In genomic region chr14:69005432-69006148, GRCh38 we compare ENCODE assay signal across 8 cellular contexts. TPM values are rescaled to one million over a fixed set of nuclear protein-coding genes. Genes with fewer than 3 reads are reported as not detected.
DNase-seq lines count a peak whose midpoint lies in the region; ATAC-seq and TF ChIP-seq lines count a peak whose summit lies in the region.

No MANE protein-coding gene starts in this region.

- 43 to 47% (median 44%) methylated on average over 11 of the region's 11 CpGs for WGBS in psoas muscle, 3 donors

- no peaks in the 10 kb centered on the region for H3K9me3 ChIP-seq in psoas muscle

- no peaks in the 10 kb centered on the region for H3K36me3 ChIP-seq in psoas muscle (ENCODE audit: insufficient read depth in 1 of 2, low read depth in 1 of 2)

- H3K4me3 ChIP-seq in fibroblast of the aortic adventitia (ENCODE audit: low read depth, low read length) (no peak overlapping the region), psoas muscle (no peak overlapping the region)

- DNase-seq in ELR (ENCODE audit: low read depth) (peak; percentile 90), RKO (ENCODE audit: low spot score) (peak; percentile 87), fibroblast of the aortic adventitia (ENCODE audit: low read depth) (peak; percentile 91), psoas muscle (peak; percentile 59 to 73)

- TF ChIP-seq CTCF in fibroblast of the aortic adventitia (IDR thresholded peaks at IDR 0.05; ENCODE audit: insufficient read depth, low read length) = no peak
- TF ChIP-seq CTCF in psoas muscle (IDR thresholded peaks at IDR 0.05) = no peak

- ATAC-seq in psoas muscle = peak; percentile 60 to 74 (median 68)
- no peak for ATAC-seq in HG02571 (IDR thresholded peaks at IDR 0.05; ENCODE audit: unreplicated experiment)
- ATAC-seq in HG03342 (IDR thresholded peaks at IDR 0.05; ENCODE audit: unreplicated experiment) = no peak
- no peak for ATAC-seq in HG03135 (IDR thresholded peaks at IDR 0.05; ENCODE audit: unreplicated experiment)
- no peak for ATAC-seq in HG03520 (IDR thresholded peaks at IDR 0.05; ENCODE audit: unreplicated experiment)

- no peaks in the 10 kb centered on the region for H3K4me1 ChIP-seq in psoas muscle

- H3K27me3 ChIP-seq in psoas muscle (ENCODE audit: insufficient read depth in 3 of 3, low read length in 2 of 3) = no peaks in the 10 kb centered on the region

- H3K27ac ChIP-seq in psoas muscle = no peak overlapping the region

- intact Hi-C loops in psoas muscle (cut with DNase I) = no loop called here

RNA-seq across cellular contexts. Expression of gene ACTN1, which starts 26.5 kb away (rescaled TPM):
- total RNA-seq in fibroblast of the aortic adventitia (ENCODE audit: low replicate concordance) (94.0 and 114 TPM in 2 replicates), psoas muscle (10 to 100 TPM; 10.9 to 23.7 (median 16.0) TPM)
- 1 to 10 TPM; 5.8 to 9.1 (median 6.2) TPM for polyA plus RNA-seq in psoas muscle

Comparison
In these comparisons a context has a peak if more than half of its experiments do, and no peak if none do; other contexts are left out.
1. ATAC-seq: peak in psoas muscle (4 of 4); none in HG02571 (single experiment), HG03342 (single experiment), HG03135 (single experiment) and HG03520 (single experiment).
2. Peak in every context shown above with its lines, with median percentiles within 50 percentile points of each other: DNase-seq.